ENCODE assay signal across 8 cellular contexts in genomic region chr2:25295654-25296053, GRCh38. TPM values are rescaled to one million over a fixed set of nuclear protein-coding genes. Genes with fewer than 3 reads are reported as not detected.
DNase-seq lines count a peak whose midpoint lies in the region; ATAC-seq and TF ChIP-seq lines count a peak whose summit lies in the region.

No MANE protein-coding gene starts in this region.

- peak overlapping the region; percentile 87 for H3K27ac Mint-ChIP-seq in activated naive CD4-positive, alpha-beta T cell treated with anti-CD3 and anti-CD28 coated beads, Interleukin-2, amount 50 U/mL, for 24 hours
- H3K27ac Mint-ChIP-seq in activated naive CD4-positive, alpha-beta T cell treated with anti-CD3 and anti-CD28 coated beads, Interleukin-2, amount 50 U/mL, for 72 hours = peak overlapping the region; percentile 58 to 85

- H3K9me3 ChIP-seq in lower lobe of right lung = no peaks in the 10 kb centered on the region
- H3K9me3 ChIP-seq in tibial nerve = no peaks in the 10 kb centered on the region

- TF ChIP-seq CTCF in lower lobe of right lung (IDR thresholded peaks at IDR 0.05) (no peak), tibial nerve (IDR thresholded peaks at IDR 0.05) (no peak)

- H3K4me1 ChIP-seq in lower lobe of right lung (peaks cover 40% of the 10 kb centered on the region), tibial nerve (peaks cover 0 to 37% (median 22%) of the 10 kb centered on the region in 4 donors)

- peak in 1 of 2 donors; percentile 7 for ATAC-seq in activated naive CD4-positive, alpha-beta T cell treated with anti-CD3 and anti-CD28 coated beads, Interleukin-2, amount 50 U/mL, for 72 hours
- no peak for ATAC-seq in lower lobe of right lung

- H3K36me3 ChIP-seq in lower lobe of right lung = peaks cover 27% of the 10 kb centered on the region
- H3K36me3 ChIP-seq in tibial nerve = peaks cover 0 to 40% (median 0%) of the 10 kb centered on the region in 3 donors

- H3K27me3 ChIP-seq in lower lobe of right lung (ENCODE audit: low read depth) = no peaks in the 10 kb centered on the region
- H3K27me3 ChIP-seq in tibial nerve = no peaks in the 10 kb centered on the region

- WGBS in tibial nerve, 2 donors = 93% methylated on average over 7 of the region's 7 CpGs

- intact Hi-C loops in lower lobe of right lung (cut with DNase I) (no loop called here), posterior cingulate gyrus (cut with DNase I) (no loop called here)

- peaks cover 1% of the 10 kb centered on the region for H3K36me3 Mint-ChIP-seq in activated naive CD4-positive, alpha-beta T cell treated with anti-CD3 and anti-CD28 coated beads, Interleukin-2, amount 50 U/mL, for 24 hours
- peaks cover 0 to 11% of the 10 kb centered on the region in 2 donors for H3K36me3 Mint-ChIP-seq in activated naive CD4-positive, alpha-beta T cell treated with anti-CD3 and anti-CD28 coated beads, Interleukin-2, amount 50 U/mL, for 72 hours

- TF ChIP-seq EP300 in tibial nerve (IDR thresholded peaks at IDR 0.05) = no peak

- no peak for TF ChIP-seq POLR2A in tibial nerve (IDR thresholded peaks at IDR 0.05)

- H3K4me1 Mint-ChIP-seq in activated naive CD4-positive, alpha-beta T cell treated with anti-CD3 and anti-CD28 coated beads, Interleukin-2, amount 50 U/mL, for 24 hours = peaks cover 50% of the 10 kb centered on the region

- no peaks in the 10 kb centered on the region for H3K9me3 Mint-ChIP-seq in activated naive CD4-positive, alpha-beta T cell treated with anti-CD3 and anti-CD28 coated beads, Interleukin-2, amount 50 U/mL, for 24 hours
- no peaks in the 10 kb centered on the region for H3K9me3 Mint-ChIP-seq in activated naive CD4-positive, alpha-beta T cell treated with anti-CD3 and anti-CD28 coated beads, Interleukin-2, amount 50 U/mL, for 72 hours

- H3K27me3 Mint-ChIP-seq in activated naive CD4-positive, alpha-beta T cell treated with anti-CD3 and anti-CD28 coated beads, Interleukin-2, amount 50 U/mL, for 24 hours = no peaks in the 10 kb centered on the region

- peak overlapping the region; percentile 84 for H3K27ac ChIP-seq in lower lobe of right lung
- peak overlapping the region in 3 of 4 donors; percentile 78 to 86 (median 81) for H3K27ac ChIP-seq in tibial nerve

- H3K4me3 ChIP-seq in lower lobe of right lung (no peak overlapping the region), tibial nerve (no peak overlapping the region)

- DNase-seq in activated naive CD4-positive, alpha-beta T cell (lab: John Stamatoyannopoulos, UW) = no peak
- no peak for DNase-seq in activated naive CD4-positive, alpha-beta T cell treated with anti-CD3 and anti-CD28 coated beads, Interleukin-2, amount 50 U/mL, for 72 hours (ENCODE audit: low spot score in 2 of 2)
- DNase-seq in lower lobe of right lung = no peak
- no peak for DNase-seq in tibial nerve (ENCODE audit: low spot score in 2 of 2)
- DNase-seq in posterior cingulate gyrus = no peak
- no peak for DNase-seq in HT-29 (ENCODE audit: low spot score)
- no peak for DNase-seq in amygdala (lab: John Stamatoyannopoulos, UW)

- peak overlapping the region; percentile 83 for H3K4me3 Mint-ChIP-seq in activated naive CD4-positive, alpha-beta T cell treated with anti-CD3 and anti-CD28 coated beads, Interleukin-2, amount 50 U/mL, for 24 hours

RNA-seq across cellular contexts. Expression of gene DNMT3A, which starts 46.1 kb away (rescaled TPM):
- total RNA-seq in activated naive CD4-positive, alpha-beta T cell treated with anti-CD3 and anti-CD28 coated beads, Interleukin-2, amount 50 U/mL, for 72 hours = 10 to 100 TPM; 83.1 to 89.6 TPM
- 35.6 TPM for total RNA-seq in lower lobe of right lung
- 10 to 100 TPM; 17.4 to 28.4 (median 25.0) TPM for total RNA-seq in tibial nerve
- 10.8 and 11.3 TPM in 2 replicates for total RNA-seq in HT-29 (2014; rRNA removed; shearing (Covaris generic))
